21 cellular contexts compared by ENCODE assay signal in the genomic region with DNA sequence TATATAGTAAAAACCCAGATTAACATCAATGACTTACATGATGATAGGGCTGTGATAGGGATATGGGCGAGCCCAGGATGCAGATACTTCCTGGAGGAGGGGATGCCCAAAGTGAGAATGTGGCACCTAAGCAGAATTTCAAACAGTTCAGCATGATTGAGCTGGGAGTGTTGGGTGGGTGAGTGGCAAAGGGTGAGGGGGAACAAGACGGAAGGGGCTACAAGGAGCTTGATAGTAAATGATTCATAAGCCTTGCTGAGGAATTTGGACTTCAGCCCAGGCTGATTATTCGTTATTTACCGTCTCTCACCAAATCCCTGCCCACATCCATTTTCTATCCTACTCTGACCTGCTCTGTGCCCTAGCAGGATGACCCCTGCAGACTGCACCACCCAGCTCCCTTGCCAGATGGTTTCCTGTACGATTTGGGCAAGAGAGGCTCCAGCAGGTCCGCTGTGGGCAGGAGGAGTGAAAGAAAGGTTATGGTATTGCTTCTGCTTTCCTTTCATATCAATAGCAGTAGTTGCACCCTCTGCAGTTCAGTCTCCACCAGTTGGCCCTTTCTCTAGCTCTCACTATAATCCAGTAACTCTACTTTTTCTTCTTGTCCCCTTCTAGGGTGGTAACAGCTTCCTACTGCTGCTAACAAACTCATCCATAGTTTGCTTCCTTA. TPM values are rescaled to one million over a fixed set of nuclear protein-coding genes. Genes with fewer than 3 reads are reported as not detected.
A peak's percentile ranks its signal among the peaks of the same experiment; 100 is the strongest.
DNase-seq lines count a peak whose midpoint lies in the region; ATAC-seq, FAIRE-seq and TF ChIP-seq lines count a peak whose summit lies in the region.
"Had no signal": no experiment of that assay in that cellular context is flagged by ENCODE, and none has a peak within 500 bp of the region (broad histone marks: within the 10 kb centered on the region; RNA-seq: fewer than 3 reads in every experiment).

No MANE protein-coding gene starts in this region.

- WGBS in HepG2 (ENCODE audit: low lambda C conversion rate) = 11% methylated on average over 6 of the region's 6 CpGs
- WGBS in suprapubic skin = 32% methylated on average over 6 of the region's 6 CpGs

- POLR2A ChIA-PET in HepG2 (lab: Yijun Ruan, JAX) = no interaction called here

- TF ChIP-seq POLR2A in HepG2 (IDR thresholded peaks at IDR 0.05; ENCODE audit: insufficient read depth in 1 of 2, low read depth in 2 of 2, low read length in 2 of 2) (no peak), suprapubic skin (IDR thresholded peaks at IDR 0.05) (no peak)

- in situ Hi-C loops in brain microvascular endothelial cell (cut with HindIII; ENCODE audit: low pct_ligation_motif_present, low sequenced_read_pairs) = no loop called here
- in situ Hi-C loops in HepG2 (cut with HindIII; ENCODE audit: extremely low pct_ligation_motif_present, low pct_unique_long_range_greater_than_20kb) = no loop called here

- H3K27ac ChIP-seq in brain microvascular endothelial cell (no peak overlapping the region), HepG2 (ENCODE audit: extremely low read length, insufficient read depth, low read length) (no peak overlapping the region), suprapubic skin (no peak overlapping the region)
- H3K27ac ChIP-seq: Peyer's patch, tibial artery had no signal

- CTCF ChIA-PET in HepG2 (lab: Yijun Ruan, JAX; ENCODE audit: low intra/inter-chr PET ratio, low total read pairs) = no interaction called here

- no TSS peak for BruUV-seq in HepG2 (replicated peaks; lab: Mats Ljungman, UMichigan)

- no peaks in the 10 kb centered on the region for H3K79me2 ChIP-seq in HepG2 (ENCODE audit: insufficient read depth, low read length)

- no peak overlapping the region for H2AFZ ChIP-seq in HepG2 (ENCODE audit: low read length)

- H3K36me3 ChIP-seq in brain microvascular endothelial cell (replicated peaks) = no peaks in the 10 kb centered on the region
- H3K36me3 ChIP-seq in HepG2 (replicated peaks in 1 of 2; ENCODE audit: control insufficient read depth in 1 of 2, insufficient read depth in 2 of 2, low read length in 2 of 2) = no peaks in the 10 kb centered on the region
- no peaks in the 10 kb centered on the region for H3K36me3 ChIP-seq in suprapubic skin
- H3K36me3 ChIP-seq: Peyer's patch, tibial artery had no signal

- FAIRE-seq in HTR-8/SVneo (lab: Jason Lieb, UNC) (peak; percentile 96), HepG2 (lab: Jason Lieb, UNC) (peak; percentile 68)

- peaks cover 51% of the 10 kb centered on the region for H3K4me1 ChIP-seq in HepG2 (ENCODE audit: insufficient read depth, low read length)
- peaks cover 22% of the 10 kb centered on the region for H3K4me1 ChIP-seq in suprapubic skin

- intact Hi-C loops in HepG2 (cut with micrococcal nuclease; ENCODE audit: unreplicated experiment) = no loop called here

- no peak for TF ChIP-seq RAD21 in HepG2 (CRISPR knock-in tag; IDR thresholded peaks at IDR 0.05)

- peak; percentile 91 for ATAC-seq in HepG2
- ATAC-seq: effector memory CD8-positive, alpha-beta T cell; stimulated activated effector memory CD8-positive, alpha-beta T cell treated with anti-CD3 and anti-CD28 coated beads, Interleukin-12 subunit alpha, Interleukin-12 subunit beta, amount 100 ng/mL, for 72 hours had no signal

- H3K4me3 ChIP-seq in brain microvascular endothelial cell (ENCODE audit: low read depth, low read length) (no peak overlapping the region), HepG2 (replicated peaks in 1 of 3; ENCODE audit: insufficient read depth in 1 of 3, low read depth in 2 of 3, low read length in 3 of 3) (peak overlapping the region in 1 of 3 experiments; percentile 42; a peak in 2 of 6 replicates), suprapubic skin (no peak overlapping the region)
- H3K4me3 ChIP-seq: Peyer's patch, tibial artery had no signal

- H3K27me3 ChIP-seq in brain microvascular endothelial cell (replicated peaks) (no peaks in the 10 kb centered on the region), HepG2 (ENCODE audit: control insufficient read depth in 1 of 2, insufficient read depth in 2 of 2, low read length in 2 of 2) (no peaks in the 10 kb centered on the region; a peak in 1 of 5 replicates), suprapubic skin (no peaks in the 10 kb centered on the region)
- H3K27me3 ChIP-seq: Peyer's patch, tibial artery had no signal

- TF ChIP-seq EP300 in HepG2 (IDR thresholded peaks at IDR 0.05; ENCODE audit: low read depth in 2 of 2, low read length in 2 of 2) (peak in 1 of 2 experiments; percentile 7; a peak in 1 of 4 replicates), HepG2 (CRISPR knock-in tag; IDR thresholded peaks at IDR 0.05; ENCODE audit: borderline replicate concordance) (no peak), suprapubic skin (IDR thresholded peaks at IDR 0.05) (no peak)

- peak overlapping the region; percentile 72 for H3K4me2 ChIP-seq in HepG2 (ENCODE audit: low read depth, low read length)

- H3K9me3 ChIP-seq in HepG2 (ENCODE audit: low read length) = no peaks in the 10 kb centered on the region
- H3K9me3 ChIP-seq in suprapubic skin = no peaks in the 10 kb centered on the region
- H3K9me3 ChIP-seq: Peyer's patch, tibial artery had no signal

- TF ChIP-seq CTCF in brain microvascular endothelial cell (IDR thresholded peaks at IDR 0.05; ENCODE audit: low read depth, low read length, missing control alignments) = no peak
- TF ChIP-seq CTCF in HepG2 (CRISPR knock-in tag; IDR thresholded peaks at IDR 0.05) = no peak
- no peak for TF ChIP-seq CTCF in suprapubic skin (IDR thresholded peaks at IDR 0.05)

- H3K9ac ChIP-seq in HepG2 (ENCODE audit: insufficient read depth, low read depth, low read length) = no peak overlapping the region

- no peaks in the 10 kb centered on the region for H4K20me1 ChIP-seq in HepG2 (ENCODE audit: insufficient read depth, low read length)

- DNase-seq in EH (ENCODE audit: low read depth) (peak; percentile 53), HTR-8/SVneo (ENCODE audit: insufficient read length, low spot score) (peak; percentile 44), brain microvascular endothelial cell (peak; percentile 16), HepG2 (ENCODE audit: low spot score) (peak; percentile 56), suprapubic skin (ENCODE audit: low spot score in 2 of 2) (no peak), SIG-M5 treated with dmso at 0.1 percent for 504 hours (lab: John Stamatoyannopoulos, UW; ENCODE audit: unreplicated experiment) (no peak), NCI-H69 (lab: John Stamatoyannopoulos, UW) (no peak)
- DNase-seq in central memory CD4-positive, alpha-beta T cell = no peak
- DNase-seq: activated CD4-positive, alpha-beta T cell treated with anti-CD3 and anti-CD28 coated beads, Interleukin-2, amount 10 ng/mL, durations not matched to agents 24 days and 14 days; amygdala; DMS79; effector memory CD8-positive, alpha-beta T cell; hippocampal formation; Karpas-422; NCI-H774; Peyer's patch; tibial artery had no signal

RNA-seq across cellular contexts. Expression of a gene that starts 30.3 kb away (rescaled TPM):
- total RNA-seq in HepG2 (2016; rRNA removed; fragmentation: Illumina TruSeq; extraction: Trizol) (8.1 and 11.0 TPM in 2 replicates), suprapubic skin (10 to 100 TPM; 13.9 to 29.0 (median 25.1) TPM)
- 1.0 and 1.2 TPM in 2 replicates for total RNA-seq in HepG2 (2016; cell fraction: cytosol; rRNA removed; fragmentation: Illumina TruSeq; extraction: Trizol; ENCODE audit: low read depth)
- 8.6 and 10.1 TPM in 2 replicates for total RNA-seq in HepG2 (2016; cell fraction: insoluble cytoplasmic fraction; rRNA removed; fragmentation: Illumina TruSeq; extraction: Trizol)
- total RNA-seq in HepG2 (2016; cell fraction: membrane; rRNA removed; fragmentation: Illumina TruSeq; extraction: Trizol) = 4.9 TPM in 2 replicates
- total RNA-seq in HepG2 (2016; cell fraction: nucleus; rRNA removed; fragmentation: Illumina TruSeq; extraction: Trizol) = 7.5 and 8.5 TPM in 2 replicates
- polyA plus RNA-seq in HepG2 (2011; rRNA removed) = 11.5 and 15.4 TPM in 2 replicates
- 7.5 and 8.1 TPM in 2 replicates for polyA plus RNA-seq in HepG2 (2011; cell fraction: cytosol; rRNA removed)
- polyA plus RNA-seq in HepG2 (2011; cell fraction: nucleus; rRNA removed) = 6.6 and 9.5 TPM in 2 replicates
- 7.1 and 8.4 TPM in 2 replicates for polyA plus RNA-seq in HepG2 (2012)
- polyA plus RNA-seq in HepG2 (2016; cell fraction: cytosol; fragmentation: Illumina TruSeq; extraction: Trizol; ENCODE audit: low read depth) = 0.48 and 0.64 TPM in 2 replicates
- 7.0 and 8.4 TPM in 2 replicates for polyA plus RNA-seq in HepG2 (2016; cell fraction: insoluble cytoplasmic fraction; fragmentation: Illumina TruSeq; extraction: Trizol; ENCODE audit: low read depth)
- 1.7 and 2.0 TPM in 2 replicates for polyA plus RNA-seq in HepG2 (2016; cell fraction: membrane; fragmentation: Illumina TruSeq; extraction: Trizol; ENCODE audit: low read depth)
- 7.7 and 13.1 TPM in 2 replicates for polyA plus RNA-seq in HepG2 (2016; cell fraction: nucleus; fragmentation: Illumina TruSeq; extraction: Trizol; ENCODE audit: insufficient read depth, low read depth)
- 21.7 and 23.9 TPM in 2 replicates for polyA minus RNA-seq in HepG2 (2011; rRNA and poly(A)+ RNA removed; ENCODE audit: low replicate concordance)
- 8.0 and 8.5 TPM in 2 replicates for polyA minus RNA-seq in HepG2 (2011; cell fraction: cytosol; rRNA and poly(A)+ RNA removed)
- 10.3 and 10.8 TPM in 2 replicates for polyA minus RNA-seq in HepG2 (2011; cell fraction: nucleus; rRNA and poly(A)+ RNA removed)

RNA-seq across cellular contexts. Expression of a gene that starts 31.4 kb away (rescaled TPM):
- not detected in 2 replicates for total RNA-seq in HepG2 (2016; rRNA removed; fragmentation: Illumina TruSeq; extraction: Trizol)
- total RNA-seq in HepG2 (2016; cell fraction: cytosol; rRNA removed; fragmentation: Illumina TruSeq; extraction: Trizol; ENCODE audit: low read depth) = not detected in 2 replicates
- 0.13 TPM in 1 of 2 replicates, not detected in the other for total RNA-seq in HepG2 (2016; cell fraction: insoluble cytoplasmic fraction; rRNA removed; fragmentation: Illumina TruSeq; extraction: Trizol)
- total RNA-seq in HepG2 (2016; cell fraction: membrane; rRNA removed; fragmentation: Illumina TruSeq; extraction: Trizol) = 0.15 and 0.21 TPM in 2 replicates
- total RNA-seq in HepG2 (2016; cell fraction: nucleus; rRNA removed; fragmentation: Illumina TruSeq; extraction: Trizol) = 0.16 and 0.22 TPM in 2 replicates
- 0.17 and 0.29 TPM in 2 replicates for polyA plus RNA-seq in HepG2 (2011; rRNA removed)
- polyA plus RNA-seq in HepG2 (2011; cell fraction: cytosol; rRNA removed) = 0.11 and 0.12 TPM in 2 replicates
- not detected in 2 replicates for polyA plus RNA-seq in HepG2 (2011; cell fraction: nucleus; rRNA removed)
- polyA plus RNA-seq in HepG2 (2012) = 0.11 TPM in 1 of 2 replicates, not detected in the other
- polyA plus RNA-seq in HepG2 (2016; cell fraction: cytosol; fragmentation: Illumina TruSeq; extraction: Trizol; ENCODE audit: low read depth) = 0.07 and 0.15 TPM in 2 replicates
- polyA plus RNA-seq in HepG2 (2016; cell fraction: insoluble cytoplasmic fraction; fragmentation: Illumina TruSeq; extraction: Trizol; ENCODE audit: low read depth) = not detected in 2 replicates
- 0.20 TPM in 1 of 2 replicates, not detected in the other for polyA plus RNA-seq in HepG2 (2016; cell fraction: membrane; fragmentation: Illumina TruSeq; extraction: Trizol; ENCODE audit: low read depth)
- polyA plus RNA-seq in HepG2 (2016; cell fraction: nucleus; fragmentation: Illumina TruSeq; extraction: Trizol; ENCODE audit: insufficient read depth, low read depth) = not detected in 2 replicates
- 0.10 TPM in 1 of 2 replicates, not detected in the other for polyA minus RNA-seq in HepG2 (2011; rRNA and poly(A)+ RNA removed; ENCODE audit: low replicate concordance)
- polyA minus RNA-seq in HepG2 (2011; cell fraction: cytosol; rRNA and poly(A)+ RNA removed) = not detected in 2 replicates
- 0.37 TPM in 1 of 2 replicates, not detected in the other for polyA minus RNA-seq in HepG2 (2011; cell fraction: nucleus; rRNA and poly(A)+ RNA removed)
- total RNA-seq in suprapubic skin = 1 to 10 TPM; 1.5 to 4.7 (median 1.9) TPM
- polyA plus RNA-seq: CD14-positive monocyte had no signal

RNA-seq across cellular contexts. Expression of a gene that starts 57.4 kb away (rescaled TPM):
- total RNA-seq in HepG2 (2016; rRNA removed; fragmentation: Illumina TruSeq; extraction: Trizol) (not detected in 2 replicates), suprapubic skin (not detected)
- total RNA-seq in HepG2 (2016; cell fraction: cytosol; rRNA removed; fragmentation: Illumina TruSeq; extraction: Trizol; ENCODE audit: low read depth) = not detected in 2 replicates
- not detected in 2 replicates for total RNA-seq in HepG2 (2016; cell fraction: insoluble cytoplasmic fraction; rRNA removed; fragmentation: Illumina TruSeq; extraction: Trizol)
- total RNA-seq in HepG2 (2016; cell fraction: membrane; rRNA removed; fragmentation: Illumina TruSeq; extraction: Trizol) = not detected in 2 replicates
- total RNA-seq in HepG2 (2016; cell fraction: nucleus; rRNA removed; fragmentation: Illumina TruSeq; extraction: Trizol) = not detected in 2 replicates
- polyA plus RNA-seq in HepG2 (2011; rRNA removed) = not detected in 2 replicates
- not detected in 2 replicates for polyA plus RNA-seq in HepG2 (2011; cell fraction: cytosol; rRNA removed)
- polyA plus RNA-seq in HepG2 (2011; cell fraction: nucleus; rRNA removed) = not detected in 2 replicates
- not detected in 2 replicates for polyA plus RNA-seq in HepG2 (2012)
- not detected in 2 replicates for polyA plus RNA-seq in HepG2 (2016; cell fraction: cytosol; fragmentation: Illumina TruSeq; extraction: Trizol; ENCODE audit: low read depth)
- not detected in 2 replicates for polyA plus RNA-seq in HepG2 (2016; cell fraction: insoluble cytoplasmic fraction; fragmentation: Illumina TruSeq; extraction: Trizol; ENCODE audit: low read depth)
- not detected in 2 replicates for polyA plus RNA-seq in HepG2 (2016; cell fraction: membrane; fragmentation: Illumina TruSeq; extraction: Trizol; ENCODE audit: low read depth)
- not detected in 2 replicates for polyA plus RNA-seq in HepG2 (2016; cell fraction: nucleus; fragmentation: Illumina TruSeq; extraction: Trizol; ENCODE audit: insufficient read depth, low read depth)
- polyA minus RNA-seq in HepG2 (2011; rRNA and poly(A)+ RNA removed; ENCODE audit: low replicate concordance) = not detected in 2 replicates
- not detected in 2 replicates for polyA minus RNA-seq in HepG2 (2011; cell fraction: cytosol; rRNA and poly(A)+ RNA removed)
- polyA minus RNA-seq in HepG2 (2011; cell fraction: nucleus; rRNA and poly(A)+ RNA removed) = not detected in 2 replicates
- total RNA-seq: activated CD4-positive, alpha-beta T cell treated with anti-CD3 and anti-CD28 coated beads, Interleukin-2, amount 10 ng/mL, durations not matched to agents 24 days and 14 days; cerebellum; kidney epithelial cell; Peyer's patch had no signal
- polyA plus RNA-seq: CD14-positive monocyte had no signal

RNA-seq across cellular contexts. Expression of a gene that starts 59.8 kb away (rescaled TPM):
- total RNA-seq in HepG2 (2016; rRNA removed; fragmentation: Illumina TruSeq; extraction: Trizol) (not detected in 2 replicates), suprapubic skin (not detected)
- not detected in 2 replicates for total RNA-seq in HepG2 (2016; cell fraction: cytosol; rRNA removed; fragmentation: Illumina TruSeq; extraction: Trizol; ENCODE audit: low read depth)
- total RNA-seq in HepG2 (2016; cell fraction: insoluble cytoplasmic fraction; rRNA removed; fragmentation: Illumina TruSeq; extraction: Trizol) = not detected in 2 replicates
- total RNA-seq in HepG2 (2016; cell fraction: membrane; rRNA removed; fragmentation: Illumina TruSeq; extraction: Trizol) = not detected in 2 replicates
- not detected in 2 replicates for total RNA-seq in HepG2 (2016; cell fraction: nucleus; rRNA removed; fragmentation: Illumina TruSeq; extraction: Trizol)
- polyA plus RNA-seq in HepG2 (2011; rRNA removed) = not detected in 2 replicates
- not detected in 2 replicates for polyA plus RNA-seq in HepG2 (2011; cell fraction: cytosol; rRNA removed)
- polyA plus RNA-seq in HepG2 (2011; cell fraction: nucleus; rRNA removed) = not detected in 2 replicates
- not detected in 2 replicates for polyA plus RNA-seq in HepG2 (2012)
- polyA plus RNA-seq in HepG2 (2016; cell fraction: cytosol; fragmentation: Illumina TruSeq; extraction: Trizol; ENCODE audit: low read depth) = not detected in 2 replicates
- not detected in 2 replicates for polyA plus RNA-seq in HepG2 (2016; cell fraction: insoluble cytoplasmic fraction; fragmentation: Illumina TruSeq; extraction: Trizol; ENCODE audit: low read depth)
- not detected in 2 replicates for polyA plus RNA-seq in HepG2 (2016; cell fraction: membrane; fragmentation: Illumina TruSeq; extraction: Trizol; ENCODE audit: low read depth)
- not detected in 2 replicates for polyA plus RNA-seq in HepG2 (2016; cell fraction: nucleus; fragmentation: Illumina TruSeq; extraction: Trizol; ENCODE audit: insufficient read depth, low read depth)
- not detected in 2 replicates for polyA minus RNA-seq in HepG2 (2011; rRNA and poly(A)+ RNA removed; ENCODE audit: low replicate concordance)
- polyA minus RNA-seq in HepG2 (2011; cell fraction: cytosol; rRNA and poly(A)+ RNA removed) = not detected in 2 replicates
- polyA minus RNA-seq in HepG2 (2011; cell fraction: nucleus; rRNA and poly(A)+ RNA removed) = not detected in 2 replicates
- total RNA-seq: activated CD4-positive, alpha-beta T cell treated with anti-CD3 and anti-CD28 coated beads, Interleukin-2, amount 10 ng/mL, durations not matched to agents 24 days and 14 days; cerebellum; Peyer's patch had no signal
- polyA plus RNA-seq: CD14-positive monocyte had no signal

Comparison
In these comparisons a context has a peak if more than half of its experiments do, and no peak if none do; other contexts are left out.
1. DNase-seq: peak in EH (single experiment), HTR-8/SVneo (single experiment), brain microvascular endothelial cell (single experiment) and HepG2 (single experiment); none in suprapubic skin (0 of 2), central memory CD4-positive, alpha-beta T cell (single experiment), SIG-M5 treated with dmso at 0.1 percent for 504 hours (single experiment) and NCI-H69 (single experiment).